Comparison of ENCODE assay signal across 20 cellular contexts in genomic region chr3:17257269-17257668, GRCh38.
"Had no signal": no experiment of that assay in that cellular context is flagged by ENCODE, and none has a peak within 500 bp of the region (broad histone marks: within the 10 kb centered on the region; RNA-seq: fewer than 3 reads in every experiment).

No MANE protein-coding gene starts in this region.

- H3K27me3 Mint-ChIP-seq: naive B cell; naive thymus-derived CD8-positive, alpha-beta T cell had no signal

- H3K9me3 Mint-ChIP-seq: immature natural killer cell; naive B cell; naive thymus-derived CD8-positive, alpha-beta T cell had no signal

- H3K4me1 Mint-ChIP-seq: immature natural killer cell; naive thymus-derived CD8-positive, alpha-beta T cell had no signal

- H3K4me3 Mint-ChIP-seq: immature natural killer cell; mesothelial cell of epicardium; naive B cell; naive thymus-derived CD8-positive, alpha-beta T cell had no signal

- ATAC-seq: foreskin keratinocyte; gastroesophageal sphincter; heart left ventricle; left cardiac atrium; lower lobe of right lung; mucosa of descending colon; naive thymus-derived CD8-positive, alpha-beta T cell had no signal

- H3K4me3 ChIP-seq: coronary artery, dorsolateral prefrontal cortex, esophagus muscularis mucosa, gastroesophageal sphincter, heart left ventricle, hepatocyte, left ventricle myocardium inferior, lower lobe of right lung, mucosa of descending colon had no signal

- H2AFZ ChIP-seq: hepatocyte had no signal

- H3K4me2 ChIP-seq: hepatocyte had no signal

- H3K4me1 ChIP-seq: esophagus muscularis mucosa, foreskin keratinocyte, gastroesophageal sphincter, heart left ventricle, lower lobe of right lung had no signal

- H3K79me2 ChIP-seq: hepatocyte had no signal

- H3K27me3 ChIP-seq: dorsolateral prefrontal cortex, esophagus muscularis mucosa, foreskin keratinocyte, gastroesophageal sphincter, heart left ventricle, hepatocyte had no signal

- H3K36me3 ChIP-seq: esophagus muscularis mucosa, gastroesophageal sphincter, heart left ventricle, left ventricle myocardium inferior, lower lobe of right lung had no signal

- H3K27ac Mint-ChIP-seq: immature natural killer cell, mesothelial cell of epicardium had no signal

- H3K27ac ChIP-seq: coronary artery, esophagus muscularis mucosa, foreskin keratinocyte, gastroesophageal sphincter, heart left ventricle, hepatocyte, left ventricle myocardium inferior, lower lobe of right lung had no signal

- DNase-seq: dermis blood vessel endothelial cell; dorsolateral prefrontal cortex; effector CD4-positive, alpha-beta T cell; effector memory CD4-positive, alpha-beta T cell; foreskin keratinocyte; heart left ventricle; hypothalamus; immature natural killer cell; left cardiac atrium; left ventricle myocardium inferior; lower lobe of right lung; mesenchymal stem cell; mucosa of descending colon; naive B cell; naive thymus-derived CD8-positive, alpha-beta T cell had no signal
